In genomic region chr9:1978941-1979340, GRCh38 we compare ENCODE assay signal across 1 cellular context.
TF ChIP-seq lines count a peak whose summit lies in the region.

No MANE protein-coding gene starts in this region.

TF ChIP-seq in GM23338, 12 proteins besides CTCF, POLR2A, EP300 and RAD21 (continued from another document):
- TF ChIP-seq REST (IDR thresholded peaks at IDR 0.05; ENCODE audit: unreplicated experiment) (no peak), ZNF114 (CRISPR knock-in tag; IDR thresholded peaks at IDR 0.05) (no peak), ETS1 (IDR thresholded peaks at IDR 0.05) (no peak)
